8 cellular contexts compared by ENCODE assay signal in genomic region chr4:40305329-40306193, GRCh38. TPM values are rescaled to one million over a fixed set of nuclear protein-coding genes. Genes with fewer than 3 reads are reported as not detected.
DNase-seq lines count a peak whose midpoint lies in the region; ATAC-seq and TF ChIP-seq lines count a peak whose summit lies in the region.

No MANE protein-coding gene starts in this region.

- H3K4me3 ChIP-seq in MG63 (no peak overlapping the region), dorsolateral prefrontal cortex (no peak overlapping the region)

- no peaks in the 10 kb centered on the region for H3K9me3 ChIP-seq in MG63

- no peaks in the 10 kb centered on the region for H3K36me3 ChIP-seq in MG63

- peaks cover 85% of the 10 kb centered on the region for H3K4me1 Mint-ChIP-seq in activated T-cell treated with anti-CD3 and anti-CD28 coated beads, Interleukin-2, amount 50 U/mL, for 72 hours (ENCODE audit: low read depth)

- H3K4me3 Mint-ChIP-seq in activated T-cell treated with anti-CD3 and anti-CD28 coated beads, Interleukin-2, amount 50 U/mL, for 72 hours: peak overlapping the region; percentile 77 to 80

- no peak overlapping the region for H3K27ac ChIP-seq in dorsolateral prefrontal cortex

- intact Hi-C loops in dorsolateral prefrontal cortex (cut with DNase I): no loop called here

- peaks cover 2 to 3% of the 10 kb centered on the region in 2 donors for H3K9me3 Mint-ChIP-seq in activated T-cell treated with anti-CD3 and anti-CD28 coated beads, Interleukin-2, amount 50 U/mL, for 72 hours

- TF ChIP-seq CTCF in omental fat pad (IDR thresholded peaks at IDR 0.05): no peak
- no peak for TF ChIP-seq CTCF in dorsolateral prefrontal cortex (IDR thresholded peaks at IDR 0.05 in 54 of 56, conservative IDR thresholded peaks at IDR 0.05 in 2 of 56; ENCODE audit: low read depth in 1 of 56, partially characterized antibody in 56 of 56)

- peak overlapping the region; percentile 79 for H3K27ac Mint-ChIP-seq in activated T-cell treated with anti-CD3 and anti-CD28 coated beads, Interleukin-2, amount 50 U/mL, for 72 hours

- peak; percentile 34 for DNase-seq in stimulated activated CD4-positive, alpha-beta T cell treated with anti-CD3 and anti-CD28 coated beads, Interleukin-12 subunit alpha, Interleukin-12 subunit beta, amount 100 ng/mL, for 4 hours
- no peak for DNase-seq in stimulated activated CD4-positive, alpha-beta T cell treated with anti-CD3 and anti-CD28 coated beads, Interleukin-2, amount 100 ng/mL, for 48 hours
- peak; percentile 65 to 76 for DNase-seq in activated T-cell treated with anti-CD3 and anti-CD28 coated beads, Interleukin-2, amount 50 U/mL, for 72 hours
- DNase-seq in omental fat pad (ENCODE audit: low spot score) (no peak), MG63 (no peak), mesenteric fat pad (ENCODE audit: low spot score) (no peak), dorsolateral prefrontal cortex (no peak)

- ATAC-seq in HG03108 (IDR thresholded peaks at IDR 0.05; ENCODE audit: unreplicated experiment): peak; percentile 31
- ATAC-seq in activated T-cell treated with anti-CD3 and anti-CD28 coated beads, Interleukin-2, amount 50 U/mL, for 72 hours (replicated peaks in 1 of 2): peak; percentile 65 to 72
- no peak for ATAC-seq in omental fat pad (ENCODE audit: low FRiP score)

- H3K27me3 ChIP-seq in MG63 (no peaks in the 10 kb centered on the region), dorsolateral prefrontal cortex (peaks cover 0 to 25% (median 4%) of the 10 kb centered on the region in 45 donors)

- H3K36me3 Mint-ChIP-seq in activated T-cell treated with anti-CD3 and anti-CD28 coated beads, Interleukin-2, amount 50 U/mL, for 72 hours (ENCODE audit: insufficient read depth in 2 of 2): peaks cover 7 to 10% of the 10 kb centered on the region in 2 donors

- H3K27me3 Mint-ChIP-seq in activated T-cell treated with anti-CD3 and anti-CD28 coated beads, Interleukin-2, amount 50 U/mL, for 72 hours (ENCODE audit: low read depth): no peaks in the 10 kb centered on the region

RNA-seq across cellular contexts. Expression of gene CHRNA9, which starts 29.6 kb away (rescaled TPM):
- total RNA-seq in activated T-cell treated with anti-CD3 and anti-CD28 coated beads, Interleukin-2, amount 50 U/mL, for 72 hours: not detected
- total RNA-seq in omental fat pad: not detected
- total RNA-seq in MG63 (2014; rRNA removed; shearing (Covaris generic); ENCODE audit: low replicate concordance): not detected in 2 replicates
- total RNA-seq in mesenteric fat pad: not detected
- total RNA-seq in dorsolateral prefrontal cortex: under 1 TPM in 5 of 120 experiments, not detected in 115; 0.19 to 0.31 (median 0.21) TPM

Comparison
In these comparisons a context has a peak if more than half of its experiments do, and no peak if none do; other contexts are left out.
1. DNase-seq: peak in stimulated activated CD4-positive, alpha-beta T cell treated with anti-CD3 and anti-CD28 coated beads, Interleukin-12 subunit alpha, Interleukin-12 subunit beta, amount 100 ng/mL, for 4 hours (single experiment) and activated T-cell treated with anti-CD3 and anti-CD28 coated beads, Interleukin-2, amount 50 U/mL, for 72 hours (2 of 2); none in stimulated activated CD4-positive, alpha-beta T cell treated with anti-CD3 and anti-CD28 coated beads, Interleukin-2, amount 100 ng/mL, for 48 hours (0 of 2), omental fat pad (single experiment), MG63 (single experiment), mesenteric fat pad (single experiment) and dorsolateral prefrontal cortex (0 of 10).